Comparison of ENCODE assay signal across 14 cellular contexts in genomic region chr5:58069846-58070245, GRCh38.
A peak's percentile ranks its signal among the peaks of the same experiment; 100 is the strongest.
DNase-seq lines count a peak whose midpoint lies in the region; ATAC-seq, FAIRE-seq and TF ChIP-seq lines count a peak whose summit lies in the region.
"Had no signal": no experiment of that assay in that cellular context is flagged by ENCODE, and none has a peak within 500 bp of the region (broad histone marks: within the 10 kb centered on the region; RNA-seq: fewer than 3 reads in every experiment).

No MANE protein-coding gene starts in this region.

- no peak overlapping the region for H2AFZ ChIP-seq in mammary epithelial cell (ENCODE audit: low read depth, low read length)
- H2AFZ ChIP-seq: GM23338 had no signal

- peak; percentile 53 to 98 for DNase-seq in T47D (ENCODE audit: low read depth in 1 of 2, low spot score in 1 of 2)
- DNase-seq in mammary epithelial cell: no peak
- DNase-seq in NCI-H69 (lab: John Stamatoyannopoulos, UW): peak; percentile 79
- peak; percentile 54 for DNase-seq in epithelial cell of esophagus (ENCODE audit: low read depth)
- DNase-seq in pancreas: no peak
- DNase-seq in A673 (ENCODE audit: low spot score): no peak
- DNase-seq in DMS 273 (lab: John Stamatoyannopoulos, UW; ENCODE audit: unreplicated experiment): no peak
- no peak for DNase-seq in activated gamma-delta T cell treated with Interleukin-2 at 50 U/mL for 16 hours
- DNase-seq: CD4-positive, alpha-beta T cell; NCI-H1694 treated with DMSO at 0.1 percent for 48 hours; NCI-H446 treated with DMSO at 0.1 percent for 48 hours; OCI-M1 had no signal

- intact Hi-C loops in mammary epithelial cell (cut with micrococcal nuclease): no loop called here
- intact Hi-C loops in pancreas (cut with DNase I): no loop called here
- intact Hi-C loops in A673 (cut with micrococcal nuclease; ENCODE audit: unreplicated experiment): no loop called here

- WGBS in mammary epithelial cell (ENCODE audit: low coverage, missing lambda C conversion rate): 92% methylated on average over 4 of the region's 4 CpGs
- 41 to 50% methylated on average over 4 of the region's 4 CpGs for WGBS in pancreas, 2 donors

- FAIRE-seq in pancreas (lab: Jason Lieb, UNC): no peak
- FAIRE-seq: HTR-8/SVneo had no signal

- no peak overlapping the region for H3K9ac ChIP-seq in mammary epithelial cell (ENCODE audit: insufficient read depth, low read length)

- POLR2A ChIA-PET in A673 (lab: Charles Lee; ENCODE audit: low non-redundant PET): no interaction called here

- in situ Hi-C loops in T47D (cut with HindIII; ENCODE audit: low pct_unique_long_range_greater_than_20kb, low sequenced_read_pairs) (no loop called here), mammary epithelial cell (cut with MboI; ENCODE audit: low sequenced_read_pairs in 2 of 2) (no loop called here)

- no peak overlapping the region for H3K4me3 ChIP-seq in mammary epithelial cell (replicated peaks in 1 of 3; ENCODE audit: insufficient read depth in 1 of 3, low read depth in 2 of 3, low read length in 3 of 3)
- no peak overlapping the region for H3K4me3 ChIP-seq in epithelial cell of esophagus (ENCODE audit: low read length)
- no peak overlapping the region for H3K4me3 ChIP-seq in pancreas
- no peak overlapping the region for H3K4me3 ChIP-seq in A673 (ENCODE audit: low read depth, low read length, poor library complexity, severe bottlenecking)
- H3K4me3 ChIP-seq: GM23338 had no signal

- TF ChIP-seq CTCF in mammary epithelial cell (conservative IDR thresholded peaks at IDR 0.05 in 1 of 2, IDR thresholded peaks at IDR 0.05 in 1 of 2; ENCODE audit: extremely low read depth in 1 of 2, insufficient read depth in 1 of 2, low read depth in 1 of 2, low read length in 2 of 2) (no peak), epithelial cell of esophagus (IDR thresholded peaks at IDR 0.05; ENCODE audit: insufficient read depth, low read depth, low read length, missing control alignments) (no peak), pancreas (IDR thresholded peaks at IDR 0.05) (no peak), A673 (conservative IDR thresholded peaks at IDR 0.05; ENCODE audit: low read depth, low read length) (no peak)

- no peaks in the 10 kb centered on the region for H3K79me2 ChIP-seq in mammary epithelial cell (ENCODE audit: insufficient read depth, low read length)

- H3K9me3 ChIP-seq in mammary epithelial cell (replicated peaks; ENCODE audit: insufficient read depth, low read length): peaks cover 3% of the 10 kb centered on the region
- no peaks in the 10 kb centered on the region for H3K9me3 ChIP-seq in pancreas
- H3K9me3 ChIP-seq in A673 (ENCODE audit: low read depth, low read length, poor library complexity, severe bottlenecking): no peaks in the 10 kb centered on the region

- no peaks in the 10 kb centered on the region for H3K4me1 ChIP-seq in mammary epithelial cell (ENCODE audit: insufficient read depth, low read length)
- H3K4me1 ChIP-seq in pancreas: no peaks in the 10 kb centered on the region
- no peaks in the 10 kb centered on the region for H3K4me1 ChIP-seq in A673 (ENCODE audit: insufficient read depth, low read length, poor library complexity, severe bottlenecking)

- CTCF ChIA-PET in mammary epithelial cell (lab: Charles Lee; ENCODE audit: low non-redundant PET): no interaction called here
- CTCF ChIA-PET in A673 (lab: Charles Lee): no interaction called here

- dilution Hi-C loops in mammary epithelial cell (cut with HindIII; ENCODE audit: low sequenced_read_pairs): no loop called here

- H3K4me2 ChIP-seq in mammary epithelial cell (ENCODE audit: insufficient read depth, low read depth, low read length): no peak overlapping the region
- H3K4me2 ChIP-seq: GM23338 had no signal

- H3K36me3 ChIP-seq in mammary epithelial cell (ENCODE audit: insufficient read depth, low read length) (no peaks in the 10 kb centered on the region), pancreas (no peaks in the 10 kb centered on the region), A673 (ENCODE audit: insufficient read depth, low read length, poor library complexity, severe bottlenecking) (no peaks in the 10 kb centered on the region)

- no peak overlapping the region for H3K27ac ChIP-seq in mammary epithelial cell (ENCODE audit: insufficient read depth, low read depth, low read length)
- no peak overlapping the region for H3K27ac ChIP-seq in pancreas
- no peak overlapping the region for H3K27ac ChIP-seq in A673 (ENCODE audit: low read depth, low read length, poor library complexity, severe bottlenecking)

- H3K27me3 ChIP-seq in mammary epithelial cell (ENCODE audit: insufficient read depth, low read length) (no peaks in the 10 kb centered on the region), pancreas (no peaks in the 10 kb centered on the region), A673 (replicated peaks; ENCODE audit: insufficient read depth, low read depth, low read length, poor library complexity) (no peaks in the 10 kb centered on the region)

- peak in 3 of 4 donors; percentile 30 to 35 (median 34) for ATAC-seq in pancreas
- ATAC-seq: GM23338 had no signal

- no peaks in the 10 kb centered on the region for H4K20me1 ChIP-seq in mammary epithelial cell (ENCODE audit: insufficient read depth, low read length)

- BruUV-seq in mammary epithelial cell (replicated peaks; lab: Mats Ljungman, UMichigan): no TSS peak
- no TSS peak for BruUV-seq in A673 (replicated peaks; lab: Mats Ljungman, UMichigan)

Comparison
In these comparisons a context has a peak if more than half of its experiments do, and no peak if none do; other contexts are left out.
1. DNase-seq: peak in T47D (2 of 2), NCI-H69 (single experiment) and epithelial cell of esophagus (single experiment); none in mammary epithelial cell (single experiment), pancreas (0 of 6), A673 (single experiment), DMS 273 (single experiment) and activated gamma-delta T cell treated with Interleukin-2 at 50 U/mL for 16 hours (single experiment).